9 cellular contexts compared by ENCODE assay signal in genomic region chr6:51350308-51350904, GRCh38.
A peak's percentile ranks its signal among the peaks of the same experiment; 100 is the strongest.
DNase-seq lines count a peak whose midpoint lies in the region; ATAC-seq and TF ChIP-seq lines count a peak whose summit lies in the region.
"Had no signal": no experiment of that assay in that cellular context is flagged by ENCODE, and none has a peak within 500 bp of the region (broad histone marks: within the 10 kb centered on the region; RNA-seq: fewer than 3 reads in every experiment).

No MANE protein-coding gene starts in this region.

- no peak for TF ChIP-seq POLR2A in NB4 (IDR thresholded peaks at IDR 0.05; ENCODE audit: extremely low read depth, insufficient read length)

- no peak overlapping the region for H3K4me3 ChIP-seq in NB4 (ENCODE audit: low read depth, low read length)
- H3K4me3 ChIP-seq: thoracic aorta had no signal

- TF ChIP-seq CTCF in NB4 (IDR thresholded peaks at IDR 0.05; ENCODE audit: low read depth, low read length) = no peak

- DNase-seq in NB4 (ENCODE audit: low read depth) (peak; percentile 15), dermis blood vessel endothelial cell (peak; percentile 32), pons (ENCODE audit: low spot score) (peak; percentile 36), SHP77 treated with DMSO at 0.1 percent for 48 hours (lab: John Stamatoyannopoulos, UW) (no peak), DMS153 treated with DMSO at 0.1 percent for 48 hours (lab: John Stamatoyannopoulos, UW; ENCODE audit: unreplicated experiment) (no peak), occipital lobe (lab: John Stamatoyannopoulos, UW) (no peak)
- DNase-seq: activated gamma-delta T cell had no signal

- peak; percentile 73 for ATAC-seq in GM18861 (IDR thresholded peaks at IDR 0.05; ENCODE audit: unreplicated experiment)

Comparison
In these comparisons a context has a peak if more than half of its experiments do, and no peak if none do; other contexts are left out.
1. DNase-seq: peak in NB4 (single experiment), dermis blood vessel endothelial cell (single experiment) and pons (single experiment); none in SHP77 treated with DMSO at 0.1 percent for 48 hours (single experiment), DMS153 treated with DMSO at 0.1 percent for 48 hours (single experiment) and occipital lobe (single experiment).